Comparison of ENCODE assay signal across 20 cellular contexts in genomic region chr10:31508234-31508633, GRCh38.
A peak's percentile ranks its signal among the peaks of the same experiment; 100 is the strongest.
DNase-seq lines count a peak whose midpoint lies in the region; FAIRE-seq and TF ChIP-seq lines count a peak whose summit lies in the region.
"Had no signal": no experiment of that assay in that cellular context is flagged by ENCODE, and none has a peak within 500 bp of the region (broad histone marks: within the 10 kb centered on the region; RNA-seq: fewer than 3 reads in every experiment).

No MANE protein-coding gene starts in this region.

- H3K27ac Mint-ChIP-seq in astrocyte (ENCODE audit: unreplicated experiment) = no peak overlapping the region
- H3K27ac Mint-ChIP-seq: CD4-positive, alpha-beta T cell; H9 had no signal

- peaks cover 15% of the 10 kb centered on the region for H3K4me1 ChIP-seq in astrocyte (ENCODE audit: insufficient read depth, low read length)
- H3K4me1 ChIP-seq: BLaER1 had no signal

- H4K20me1 ChIP-seq in astrocyte (ENCODE audit: insufficient read depth, low read length) = peaks cover 22% of the 10 kb centered on the region
- H4K20me1 ChIP-seq: BLaER1 had no signal

- peaks cover 21% of the 10 kb centered on the region for H3K9me3 Mint-ChIP-seq in astrocyte (ENCODE audit: unreplicated experiment)

- no peaks in the 10 kb centered on the region for H3K27me3 ChIP-seq in astrocyte (ENCODE audit: insufficient read depth, low read length)
- H3K27me3 ChIP-seq: BLaER1 had no signal

- H3K4me3 Mint-ChIP-seq in astrocyte (ENCODE audit: unreplicated experiment) = no peak overlapping the region
- H3K4me3 Mint-ChIP-seq: CD4-positive, alpha-beta T cell; H9 had no signal

- H3K4me3 ChIP-seq in astrocyte (ENCODE audit: insufficient read depth, low read depth, low read length) = no peak overlapping the region
- H3K4me3 ChIP-seq: BLaER1, GM23248 had no signal

- no peak for TF ChIP-seq CTCF in astrocyte (IDR thresholded peaks at IDR 0.05; ENCODE audit: insufficient read depth, low read depth, low read length)

- peaks cover 6% of the 10 kb centered on the region for H3K4me1 Mint-ChIP-seq in astrocyte (ENCODE audit: low read depth, unreplicated experiment)
- H3K4me1 Mint-ChIP-seq: H9 had no signal

- TF ChIP-seq POLR2A in GM12892 (IDR thresholded peaks at IDR 0.05; ENCODE audit: low read depth, low read length) = no peak

- DNase-seq in GM12892 (ENCODE audit: insufficient read length) (no peak), HT1080 (ENCODE audit: low read depth) (peak; percentile 20), astrocyte (ENCODE audit: low read depth) (no peak), kidney tubule cell (ENCODE audit: low spot score) (peak; percentile 23), foreskin melanocyte (no peak), HK-2 (ENCODE audit: unreplicated experiment) (no peak)
- no peak for DNase-seq in stimulated activated naive CD4-positive, alpha-beta T cell treated with Interleukin-2 at 50 U/mL for 16 hours (lab: John Stamatoyannopoulos, UW)
- DNase-seq: CD4-positive, alpha-beta T cell; COR-L47; DND-41; H9; Kasumi-1; NCI-H1417; NCI-H1694 treated with DMSO at 0.1 percent for 48 hours; NCI-H446; NCI-H526; OCI-M1; SHP77 had no signal

- H3K9me3 ChIP-seq in astrocyte (ENCODE audit: insufficient read depth, low read depth, low read length) = peaks cover 7% of the 10 kb centered on the region

- peaks cover 34% of the 10 kb centered on the region for H3K36me3 Mint-ChIP-seq in astrocyte (ENCODE audit: low read depth, unreplicated experiment)

- peaks cover 33% of the 10 kb centered on the region for H3K36me3 ChIP-seq in astrocyte (ENCODE audit: insufficient read depth, low read length)

- FAIRE-seq in GM12892 (lab: Jason Lieb, UNC) (peak; percentile 42), astrocyte (lab: Jason Lieb, UNC) (no peak)

- H3K27ac ChIP-seq in astrocyte (ENCODE audit: low read depth, low read length) = peak overlapping the region; percentile 37
- H3K27ac ChIP-seq: BLaER1, GM23248 had no signal

- H3K4me2 ChIP-seq in astrocyte (ENCODE audit: low read length) = peak overlapping the region; percentile 50
- H3K4me2 ChIP-seq: BLaER1 had no signal

- no peak overlapping the region for H3K9ac ChIP-seq in astrocyte (ENCODE audit: low read length)
- H3K9ac ChIP-seq: BLaER1, GM23248 had no signal

- no peak overlapping the region for H2AFZ ChIP-seq in astrocyte (ENCODE audit: low read depth, low read length)
- H2AFZ ChIP-seq: GM23248 had no signal

- no peaks in the 10 kb centered on the region for H3K27me3 Mint-ChIP-seq in astrocyte (ENCODE audit: low read depth, unreplicated experiment)
- H3K27me3 Mint-ChIP-seq: CD4-positive, alpha-beta T cell had no signal

- peaks cover 54% of the 10 kb centered on the region for H3K79me2 ChIP-seq in astrocyte (ENCODE audit: insufficient read depth, low read length)

Comparison
In these comparisons a context has a peak if more than half of its experiments do, and no peak if none do; other contexts are left out.
1. DNase-seq: peak in HT1080 (single experiment) and kidney tubule cell (single experiment); none in GM12892 (single experiment), astrocyte (single experiment), stimulated activated naive CD4-positive, alpha-beta T cell treated with Interleukin-2 at 50 U/mL for 16 hours (single experiment), foreskin melanocyte (single experiment) and HK-2 (single experiment).